Comparison of ENCODE assay signal across 10 cellular contexts in genomic region chr22:49052560-49052959, GRCh38.
DNase-seq lines count a peak whose midpoint lies in the region; ATAC-seq and TF ChIP-seq lines count a peak whose summit lies in the region.
"Had no signal": no experiment of that assay in that cellular context is flagged by ENCODE, and none has a peak within 500 bp of the region (broad histone marks: within the 10 kb centered on the region; RNA-seq: fewer than 3 reads in every experiment).

No MANE protein-coding gene starts in this region.

- H3K4me1 Mint-ChIP-seq in activated naive CD8-positive, alpha-beta T cell (ENCODE audit: low read depth), result no peaks in the 10 kb centered on the region
- no peaks in the 10 kb centered on the region for H3K4me1 Mint-ChIP-seq in activated naive CD8-positive, alpha-beta T cell treated with anti-CD3 and anti-CD28 coated beads, Interleukin-2, amount 50 U/mL, for 24 hours
- no peaks in the 10 kb centered on the region for H3K4me1 Mint-ChIP-seq in central memory CD8-positive, alpha-beta T cell
- peaks cover 9 to 14% of the 10 kb centered on the region in 2 donors for H3K4me1 Mint-ChIP-seq in natural killer cell

- peak overlapping the region in 1 of 4 donors; percentile 30 for H3K27ac ChIP-seq in tibial nerve

- intact Hi-C loops in natural killer cell (cut with micrococcal nuclease), result no loop called here

- H3K9me3 Mint-ChIP-seq in activated naive CD8-positive, alpha-beta T cell (ENCODE audit: low read depth), result no peaks in the 10 kb centered on the region
- H3K9me3 Mint-ChIP-seq in activated naive CD8-positive, alpha-beta T cell treated with anti-CD3 and anti-CD28 coated beads, Interleukin-2, amount 50 U/mL, for 24 hours, result no peaks in the 10 kb centered on the region
- H3K9me3 Mint-ChIP-seq in central memory CD8-positive, alpha-beta T cell, result no peaks in the 10 kb centered on the region
- H3K9me3 Mint-ChIP-seq in natural killer cell, result no peaks in the 10 kb centered on the region

- no peak for TF ChIP-seq CTCF in natural killer cell (IDR thresholded peaks at IDR 0.05)
- no peak for TF ChIP-seq CTCF in tibial nerve (IDR thresholded peaks at IDR 0.05)

- 65 to 73% methylated on average over 12 of the region's 12 CpGs for WGBS in tibial nerve, 2 donors

- peak overlapping the region; percentile 79 for H3K4me3 Mint-ChIP-seq in activated naive CD8-positive, alpha-beta T cell
- H3K4me3 Mint-ChIP-seq in activated naive CD8-positive, alpha-beta T cell treated with anti-CD3 and anti-CD28 coated beads, Interleukin-2, amount 50 U/mL, for 24 hours, result no peak overlapping the region
- H3K4me3 Mint-ChIP-seq in central memory CD8-positive, alpha-beta T cell, result peak overlapping the region; percentile 69
- peak overlapping the region; percentile 94 for H3K4me3 Mint-ChIP-seq in natural killer cell

- no peaks in the 10 kb centered on the region for H3K36me3 Mint-ChIP-seq in activated naive CD8-positive, alpha-beta T cell
- no peaks in the 10 kb centered on the region for H3K36me3 Mint-ChIP-seq in activated naive CD8-positive, alpha-beta T cell treated with anti-CD3 and anti-CD28 coated beads, Interleukin-2, amount 50 U/mL, for 24 hours (ENCODE audit: low read depth)
- no peaks in the 10 kb centered on the region for H3K36me3 Mint-ChIP-seq in central memory CD8-positive, alpha-beta T cell (ENCODE audit: insufficient read depth)
- no peaks in the 10 kb centered on the region for H3K36me3 Mint-ChIP-seq in natural killer cell

- H3K9me3 ChIP-seq in tibial nerve, result no peaks in the 10 kb centered on the region

- no peak overlapping the region for H3K27ac Mint-ChIP-seq in activated naive CD8-positive, alpha-beta T cell
- no peak overlapping the region for H3K27ac Mint-ChIP-seq in activated naive CD8-positive, alpha-beta T cell treated with anti-CD3 and anti-CD28 coated beads, Interleukin-2, amount 50 U/mL, for 24 hours
- no peak overlapping the region for H3K27ac Mint-ChIP-seq in central memory CD8-positive, alpha-beta T cell (ENCODE audit: low read depth)
- H3K27ac Mint-ChIP-seq in natural killer cell, result peak overlapping the region; percentile 43 to 68

- peak overlapping the region in 3 of 4 donors; percentile 3 to 46 (median 27) for H3K4me3 ChIP-seq in tibial nerve

- DNase-seq in activated naive CD8-positive, alpha-beta T cell treated with anti-CD3 and anti-CD28 coated beads, Interleukin-2, amount 50 U/mL, for 24 hours, result no peak
- DNase-seq in central memory CD8-positive, alpha-beta T cell (ENCODE audit: low spot score in 2 of 2), result no peak
- no peak for DNase-seq in natural killer cell
- DNase-seq in tibial nerve (ENCODE audit: low spot score in 2 of 2), result no peak
- DNase-seq in activated naive CD4-positive, alpha-beta T cell treated with Interleukin-2 at 50 U/mL for 16 hours, result no peak
- no peak for DNase-seq in NCI-H2029 treated with DMSO at 0.1 percent for 48 hours (lab: John Stamatoyannopoulos, UW)
- DNase-seq: KBM-7, NCI-H2029 had no signal

- no peaks in the 10 kb centered on the region for H3K36me3 ChIP-seq in tibial nerve

- H3K27me3 Mint-ChIP-seq in activated naive CD8-positive, alpha-beta T cell, result no peaks in the 10 kb centered on the region
- H3K27me3 Mint-ChIP-seq in activated naive CD8-positive, alpha-beta T cell treated with anti-CD3 and anti-CD28 coated beads, Interleukin-2, amount 50 U/mL, for 24 hours, result peaks cover 2% of the 10 kb centered on the region
- H3K27me3 Mint-ChIP-seq in central memory CD8-positive, alpha-beta T cell, result peaks cover 19% of the 10 kb centered on the region
- peaks cover 0 to 1% of the 10 kb centered on the region in 2 donors for H3K27me3 Mint-ChIP-seq in natural killer cell (ENCODE audit: low read depth in 2 of 2)

- ATAC-seq in activated naive CD8-positive, alpha-beta T cell treated with anti-CD3 and anti-CD28 coated beads, Interleukin-2, amount 50 U/mL, for 24 hours, result no peak
- ATAC-seq in central memory CD8-positive, alpha-beta T cell (replicated peaks; ENCODE audit: extremely low read depth, poor library complexity, severe bottlenecking), result no peak
- ATAC-seq in natural killer cell (no peak), GM18861 (IDR thresholded peaks at IDR 0.05; ENCODE audit: unreplicated experiment) (no peak)

- peaks cover 0 to 3% (median 0%) of the 10 kb centered on the region in 4 donors for H3K4me1 ChIP-seq in tibial nerve

- no peak for TF ChIP-seq EP300 in tibial nerve (IDR thresholded peaks at IDR 0.05)

- H3K27me3 ChIP-seq in tibial nerve, result no peaks in the 10 kb centered on the region

- no peak for TF ChIP-seq POLR2A in tibial nerve (IDR thresholded peaks at IDR 0.05)

Comparison
In these comparisons a context has a peak if more than half of its experiments do, and no peak if none do; other contexts are left out.
1. H3K27ac Mint-ChIP-seq: peak in natural killer cell (2 of 2); none in activated naive CD8-positive, alpha-beta T cell (single experiment), activated naive CD8-positive, alpha-beta T cell treated with anti-CD3 and anti-CD28 coated beads, Interleukin-2, amount 50 U/mL, for 24 hours (single experiment) and central memory CD8-positive, alpha-beta T cell (single experiment).